ENCODE assay signal across 20 cellular contexts in the genomic region with DNA sequence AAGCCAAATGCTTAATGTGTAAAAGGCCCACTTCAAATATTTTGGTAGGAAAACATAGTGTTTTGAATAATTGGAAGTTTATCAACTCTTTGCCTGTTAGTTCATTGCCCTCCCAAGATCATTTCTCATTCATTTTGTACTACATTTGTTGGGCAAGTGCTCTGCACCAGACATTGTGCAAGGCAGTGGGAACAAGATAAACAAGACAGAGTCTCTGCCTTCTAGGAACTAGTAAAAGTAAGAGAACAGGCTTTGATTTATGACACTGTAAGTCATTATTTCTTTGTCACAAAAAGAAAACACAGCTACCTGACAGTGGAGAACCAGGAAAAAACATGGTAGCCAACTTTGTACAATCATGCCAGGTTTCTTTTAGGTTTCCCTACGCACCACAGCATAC.
"Had no signal": no experiment of that assay in that cellular context is flagged by ENCODE, and none has a peak within 500 bp of the region (broad histone marks: within the 10 kb centered on the region; RNA-seq: fewer than 3 reads in every experiment).

No MANE protein-coding gene starts in this region.

- H3K4me1 ChIP-seq: colonic mucosa, spleen, testis, uterus had no signal

- ATAC-seq: activated CD4-positive, alpha-beta T cell treated with anti-CD3 and anti-CD28 coated beads for 36 hours; activated T-cell treated with anti-CD3 and anti-CD28 coated beads, Interleukin-2, amount 50 U/mL, for 72 hours; left ventricle myocardium superior had no signal

- H3K27me3 ChIP-seq: colonic mucosa, spleen, testis, uterus had no signal

- H3K36me3 ChIP-seq: colonic mucosa, spleen, uterus had no signal

- DNase-seq: activated B cell treated with CpG ODN at 0.5 μM for 24 hours; activated CD4-positive, alpha-beta T cell treated with anti-CD3 and anti-CD28 coated beads for 36 hours; activated CD4-positive, alpha-beta T cell treated with anti-CD3 and anti-CD28 coated beads, Interleukin-2, amount 50 U/mL, for 4 hours; activated CD8-positive, alpha-beta memory T cell treated with anti-CD3 and anti-CD28 coated beads for 24 hours; activated CD8-positive, alpha-beta memory T cell treated with anti-CD3 and anti-CD28 coated beads, Interleukin-2, amount 50 U/mL, for 48 hours; activated gamma-delta T cell; activated naive CD4-positive, alpha-beta T cell treated with anti-CD3 and anti-CD28 coated beads, Interleukin-2, amount 50 U/mL, for 16 hours; activated T-cell treated with anti-CD3 and anti-CD28 coated beads, Interleukin-2, amount 50 U/mL, for 72 hours; colonic mucosa; foreskin melanocyte; glutamatergic neuron; hippocampal formation; left ventricle myocardium superior; spleen; stimulated activated CD4-positive, alpha-beta T cell treated with anti-CD3 and anti-CD28 coated beads, Interleukin-4, amount 100 ng/mL, for 1 hour; stimulated activated naive CD4-positive, alpha-beta T cell; T-helper 1 cell; testis; trophoblast cell; uterus had no signal

- H3K9me3 ChIP-seq: colonic mucosa, spleen, testis, uterus had no signal

- H3K4me3 ChIP-seq: colonic mucosa, spleen, testis, uterus had no signal

- H3K27ac ChIP-seq: colonic mucosa, spleen, testis, uterus had no signal
